8 cellular contexts compared by ENCODE assay signal in genomic region chr6:157982297-157982579, GRCh38. TPM values are rescaled to one million over a fixed set of nuclear protein-coding genes. Genes with fewer than 3 reads are reported as not detected.
DNase-seq lines count a peak whose midpoint lies in the region; ATAC-seq and TF ChIP-seq lines count a peak whose summit lies in the region.

No MANE protein-coding gene starts in this region.

- H3K4me1 Mint-ChIP-seq in CD8-positive, alpha-beta T cell (ENCODE audit: low read depth) = peaks cover 48% of the 10 kb centered on the region
- H3K4me1 Mint-ChIP-seq in natural killer cell = peaks cover 48 to 49% of the 10 kb centered on the region in 2 donors

- no peaks in the 10 kb centered on the region for H3K36me3 Mint-ChIP-seq in CD8-positive, alpha-beta T cell
- H3K36me3 Mint-ChIP-seq in natural killer cell = no peaks in the 10 kb centered on the region

- no peak for ATAC-seq in CD8-positive, alpha-beta T cell
- peak; percentile 35 for ATAC-seq in GM19395 (IDR thresholded peaks at IDR 0.05; ENCODE audit: unreplicated experiment)
- peak; percentile 42 for ATAC-seq in esophagus mucosa
- ATAC-seq in natural killer cell = peak; percentile 17 to 38 (median 35)

- H3K4me3 Mint-ChIP-seq in CD8-positive, alpha-beta T cell = peak overlapping the region; percentile 89
- H3K4me3 Mint-ChIP-seq in natural killer cell = peak overlapping the region; percentile 81

- no peaks in the 10 kb centered on the region for H3K27me3 Mint-ChIP-seq in CD8-positive, alpha-beta T cell (ENCODE audit: low read depth)
- no peaks in the 10 kb centered on the region for H3K27me3 Mint-ChIP-seq in natural killer cell (ENCODE audit: low read depth in 2 of 2)

- peak overlapping the region; percentile 55 for H3K27ac ChIP-seq in CD8-positive, alpha-beta T cell (ENCODE audit: low read depth, low read length)
- H3K27ac ChIP-seq in HL-60 (replicated peaks) = peak overlapping the region; percentile 55
- peak overlapping the region; percentile 72 for H3K27ac ChIP-seq in WERI-Rb-1

- H3K9me3 Mint-ChIP-seq in CD8-positive, alpha-beta T cell = no peaks in the 10 kb centered on the region
- H3K9me3 Mint-ChIP-seq in natural killer cell = no peaks in the 10 kb centered on the region

- peaks cover 49% of the 10 kb centered on the region for H3K4me1 ChIP-seq in CD8-positive, alpha-beta T cell (ENCODE audit: insufficient read depth, low read length)

- no peaks in the 10 kb centered on the region for H3K27me3 ChIP-seq in CD8-positive, alpha-beta T cell (ENCODE audit: insufficient read depth, low read length)
- no peaks in the 10 kb centered on the region for H3K27me3 ChIP-seq in HL-60 (ENCODE audit: insufficient read depth, poor library complexity, severe bottlenecking)
- H3K27me3 ChIP-seq in WERI-Rb-1 (ENCODE audit: insufficient read depth, low read depth, severe bottlenecking) = no peaks in the 10 kb centered on the region

- H3K36me3 ChIP-seq in CD8-positive, alpha-beta T cell (ENCODE audit: insufficient read depth, low read length) = no peaks in the 10 kb centered on the region
- H3K36me3 ChIP-seq in WERI-Rb-1 = no peaks in the 10 kb centered on the region

- H3K27ac Mint-ChIP-seq in CD8-positive, alpha-beta T cell = peak overlapping the region; percentile 46
- peak overlapping the region; percentile 64 to 77 for H3K27ac Mint-ChIP-seq in natural killer cell

- intact Hi-C loops in CD8-positive, alpha-beta T cell (cut with DNase I, micrococcal nuclease) = no loop called here
- intact Hi-C loops in natural killer cell (cut with micrococcal nuclease) = no loop called here

- no peaks in the 10 kb centered on the region for H3K9me3 ChIP-seq in CD8-positive, alpha-beta T cell (ENCODE audit: low read length)
- no peaks in the 10 kb centered on the region for H3K9me3 ChIP-seq in WERI-Rb-1 (ENCODE audit: severe bottlenecking)

- TF ChIP-seq CTCF in CD8-positive, alpha-beta T cell (IDR thresholded peaks at IDR 0.05) = no peak
- TF ChIP-seq CTCF in HL-60 (IDR thresholded peaks at IDR 0.05; ENCODE audit: insufficient read depth, low read length) = no peak
- TF ChIP-seq CTCF in WERI-Rb-1 (IDR thresholded peaks at IDR 0.05; ENCODE audit: low read depth, low read length) = no peak
- TF ChIP-seq CTCF in natural killer cell (IDR thresholded peaks at IDR 0.05) = no peak

- peak overlapping the region; percentile 87 for H3K4me3 ChIP-seq in CD8-positive, alpha-beta T cell (ENCODE audit: low read depth, low read length)
- H3K4me3 ChIP-seq in HL-60 (replicated peaks; ENCODE audit: insufficient read depth, low read length) (peak overlapping the region; percentile 54), WERI-Rb-1 (ENCODE audit: low read depth, low read length) (peak overlapping the region; percentile 80)

- peak in 2 of 7 experiments; percentile 20 to 42 for DNase-seq in CD8-positive, alpha-beta T cell
- DNase-seq in HL-60 (ENCODE audit: low read depth in 1 of 2, low spot score in 1 of 2) (peak in 1 of 2 experiments; percentile 29), WERI-Rb-1 (peak; percentile 44), natural killer cell (peak; percentile 47), OCI-M2 (lab: John Stamatoyannopoulos, UW; ENCODE audit: unreplicated experiment) (no peak), NCI-H1105 treated with DMSO at 0.1 percent for 48 hours (lab: John Stamatoyannopoulos, UW) (no peak)

- POLR2A ChIA-PET in CD8-positive, alpha-beta T cell (lab: Charles Lee) = interaction anchor here (1.2 kb wide), 1 partner anchor 8 kb away, joined by 4 read pairs; no protein-coding TSS in a partner anchor

- CTCF ChIA-PET in CD8-positive, alpha-beta T cell (lab: Charles Lee) = interaction anchor here (0.7 to 5.0 kb wide), 6 partner anchors 15 to 226 kb away, joined by 3 to 23 read pairs (median 4); no protein-coding TSS in a partner anchor

RNA-seq across cellular contexts. Expression of gene SYNJ2, which starts 0.6 kb away (rescaled TPM):
- total RNA-seq in CD8-positive, alpha-beta T cell = 10 to 100 TPM; 28.4 to 29.5 TPM
- total RNA-seq in esophagus mucosa = 12.9 TPM
- total RNA-seq in natural killer cell = 10 to 100 TPM; 24.4 to 47.0 (median 28.0) TPM

Comparison
In these comparisons a context has a peak if more than half of its experiments do, and no peak if none do; other contexts are left out.
1. DNase-seq: peak in WERI-Rb-1 (single experiment) and natural killer cell (single experiment); none in OCI-M2 (single experiment) and NCI-H1105 treated with DMSO at 0.1 percent for 48 hours (single experiment).
2. Peak in every context shown above with its lines, with median percentiles within 50 percentile points of each other: H3K27ac ChIP-seq and H3K4me3 ChIP-seq.